Comparison of ENCODE assay signal across 16 cellular contexts in the genomic region with DNA sequence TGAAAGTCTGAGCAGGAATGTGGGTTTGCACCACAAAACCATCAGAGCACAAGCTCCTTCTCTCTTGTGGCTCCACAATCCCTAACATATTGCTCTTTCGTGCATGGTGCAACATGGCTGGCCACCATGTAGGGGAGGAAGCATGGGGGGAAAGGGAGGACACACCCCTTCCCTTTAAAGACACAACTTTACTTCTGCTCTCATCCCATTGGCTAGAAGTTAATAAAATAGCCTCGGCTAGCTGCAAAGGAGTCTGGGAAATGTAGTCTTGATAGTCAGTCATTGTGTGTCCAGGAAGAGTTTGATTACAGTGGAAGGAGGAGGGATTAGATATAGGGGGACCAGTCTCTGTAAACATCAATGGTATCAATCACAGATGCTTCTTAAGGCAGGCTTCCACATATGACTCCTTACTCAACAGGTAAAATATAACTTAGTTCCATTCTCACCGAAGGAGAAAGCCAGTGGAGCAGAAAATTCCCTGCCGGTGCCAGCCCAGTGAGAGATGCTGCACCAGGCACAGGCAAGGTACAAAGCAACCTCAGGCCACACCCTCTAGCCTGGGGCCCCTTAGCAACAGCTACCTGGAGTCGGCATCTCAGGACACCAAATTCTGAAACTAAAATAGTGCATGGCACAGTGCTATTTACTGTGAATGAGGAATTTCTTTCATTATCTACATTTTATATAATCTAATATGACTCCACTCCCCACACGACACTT.
A peak's percentile ranks its signal among the peaks of the same experiment; 100 is the strongest.
DNase-seq lines count a peak whose midpoint lies in the region; ATAC-seq and TF ChIP-seq lines count a peak whose summit lies in the region.
"Had no signal": no experiment of that assay in that cellular context is flagged by ENCODE, and none has a peak within 500 bp of the region (broad histone marks: within the 10 kb centered on the region; RNA-seq: fewer than 3 reads in every experiment).

No MANE protein-coding gene starts in this region.

- H3K27me3 ChIP-seq in mammary epithelial cell (ENCODE audit: insufficient read depth, low read length) = no peaks in the 10 kb centered on the region
- H3K27me3 ChIP-seq in CD4-positive, alpha-beta T cell (ENCODE audit: control insufficient read depth, insufficient read depth, low read length) = no peaks in the 10 kb centered on the region

- POLR2A ChIA-PET in CD4-positive, alpha-beta T cell (lab: Charles Lee) = no interaction called here

- dilution Hi-C loops in mammary epithelial cell (cut with HindIII; ENCODE audit: low sequenced_read_pairs) = loop anchor here (5.0 kb wide), 2 partner anchors 47 to 48 kb away; no protein-coding TSS in a partner anchor

- no peaks in the 10 kb centered on the region for H3K36me3 ChIP-seq in mammary epithelial cell (ENCODE audit: insufficient read depth, low read length)

- WGBS in mammary epithelial cell (ENCODE audit: low coverage, missing lambda C conversion rate) = 8% methylated on average over 6 of the region's 6 CpGs

- no peaks in the 10 kb centered on the region for H3K9me3 ChIP-seq in mammary epithelial cell (replicated peaks; ENCODE audit: insufficient read depth, low read length)
- H3K9me3 ChIP-seq in CD4-positive, alpha-beta T cell (ENCODE audit: control insufficient read depth, low read length) = no peaks in the 10 kb centered on the region

- H3K9ac ChIP-seq in mammary epithelial cell (ENCODE audit: insufficient read depth, low read length) = no peak overlapping the region

- H3K4me2 ChIP-seq in mammary epithelial cell (ENCODE audit: insufficient read depth, low read depth, low read length) = peak overlapping the region; percentile 56

- intact Hi-C loops in mammary epithelial cell (cut with micrococcal nuclease) = no loop called here
- intact Hi-C loops in CD4-positive, alpha-beta T cell (cut with DNase I, micrococcal nuclease) = no loop called here

- TF ChIP-seq CTCF in mammary epithelial cell (conservative IDR thresholded peaks at IDR 0.05 in 1 of 2, IDR thresholded peaks at IDR 0.05 in 1 of 2; ENCODE audit: extremely low read depth in 1 of 2, insufficient read depth in 1 of 2, low read depth in 1 of 2, low read length in 2 of 2) = no peak
- TF ChIP-seq CTCF in osteocyte (IDR thresholded peaks at IDR 0.05) = no peak
- TF ChIP-seq CTCF in CD4-positive, alpha-beta T cell (IDR thresholded peaks at IDR 0.05) = no peak

- ATAC-seq in CD4-positive, alpha-beta T cell (ENCODE audit: poor library complexity) = no peak
- ATAC-seq: stimulated activated naive B cell treated with anti-CD40 and anti-IgM and Interleukin-4, amounts not matched to agents 10 μg/mL and 1 μg/mL and 100 μg/mL, for 72 hours had no signal

- H3K4me1 Mint-ChIP-seq in osteocyte (ENCODE audit: unreplicated experiment) = no peaks in the 10 kb centered on the region
- no peaks in the 10 kb centered on the region for H3K4me1 Mint-ChIP-seq in CD4-positive, alpha-beta T cell (ENCODE audit: low read depth)
- H3K4me1 Mint-ChIP-seq: activated naive CD4-positive, alpha-beta T cell treated with anti-CD3 and anti-CD28 coated beads, Interleukin-2, amount 50 U/mL, for 24 hours; CD8-positive, alpha-beta memory T cell had no signal

- peaks cover 15% of the 10 kb centered on the region for H3K4me1 ChIP-seq in mammary epithelial cell (ENCODE audit: insufficient read depth, low read length)

- peak overlapping the region; percentile 73 for H2AFZ ChIP-seq in mammary epithelial cell (ENCODE audit: low read depth, low read length)

- H4K20me1 ChIP-seq in mammary epithelial cell (ENCODE audit: insufficient read depth, low read length) = no peaks in the 10 kb centered on the region

- CTCF ChIA-PET in mammary epithelial cell (lab: Charles Lee; ENCODE audit: low non-redundant PET) = no interaction called here
- CTCF ChIA-PET in CD4-positive, alpha-beta T cell (lab: Charles Lee) = no interaction called here

- DNase-seq in NCI-H2171 treated with DMSO at 0.1 percent for 48 hours (lab: John Stamatoyannopoulos, UW) (peak; percentile 1), NCI-H2171 (lab: John Stamatoyannopoulos, UW) (no peak), NCI-H748 (lab: John Stamatoyannopoulos, UW; ENCODE audit: unreplicated experiment) (peak; percentile 45), mammary epithelial cell (peak; percentile 39), osteocyte (ENCODE audit: extremely low spot score, unreplicated experiment) (peak; percentile 73), erythroblast (lab: John Stamatoyannopoulos, UW) (no peak)
- no peak for DNase-seq in CD4-positive, alpha-beta T cell
- no peak for DNase-seq in stimulated activated CD4-positive, alpha-beta T cell treated with anti-CD3 and anti-CD28 coated beads, Interleukin-1b, Interleukin-23, amount 100 ng/mL, for 48 hours
- DNase-seq: activated CD4-positive, CD25-positive, alpha-beta regulatory T cell treated with anti-CD3 and anti-CD28 coated beads, Interleukin-2, amount 50 U/mL, for 72 hours; activated CD8-positive, alpha-beta memory T cell treated with anti-CD3 and anti-CD28 coated beads, Interleukin-2, amount 50 U/mL, for 48 hours; CD8-positive, alpha-beta memory T cell; effector memory CD4-positive, alpha-beta T cell; Kasumi-1; NCI-H2107; stimulated activated naive B cell treated with anti-CD40 and anti-IgM and Interleukin-4, amounts not matched to agents 10 μg/mL and 1 μg/mL and 100 μg/mL, for 72 hours had no signal

- in situ Hi-C loops in mammary epithelial cell (cut with MboI; ENCODE audit: low sequenced_read_pairs in 2 of 2) = no loop called here

- no peaks in the 10 kb centered on the region for H3K79me2 ChIP-seq in mammary epithelial cell (ENCODE audit: insufficient read depth, low read length)

- H3K9me3 Mint-ChIP-seq in osteocyte (ENCODE audit: unreplicated experiment) = peaks cover 9% of the 10 kb centered on the region
- H3K9me3 Mint-ChIP-seq in CD4-positive, alpha-beta T cell = peaks cover 5% of the 10 kb centered on the region

- H3K27ac Mint-ChIP-seq in osteocyte (ENCODE audit: unreplicated experiment) = no peak overlapping the region
- H3K27ac Mint-ChIP-seq in CD4-positive, alpha-beta T cell = no peak overlapping the region
- H3K27ac Mint-ChIP-seq: CD8-positive, alpha-beta memory T cell; stimulated activated naive B cell treated with anti-CD40 and anti-IgM and Interleukin-4, amounts not matched to agents 10 μg/mL and 1 μg/mL and 100 μg/mL, for 72 hours had no signal

- H3K4me3 ChIP-seq in mammary epithelial cell (replicated peaks in 1 of 3; ENCODE audit: insufficient read depth in 1 of 3, low read depth in 2 of 3, low read length in 3 of 3) = peak overlapping the region in 1 of 3 experiments; percentile 11

- H3K27ac ChIP-seq in mammary epithelial cell (ENCODE audit: insufficient read depth, low read depth, low read length) = no peak overlapping the region
- H3K27ac ChIP-seq in CD4-positive, alpha-beta T cell (ENCODE audit: low read depth, low read length) = no peak overlapping the region

- no peaks in the 10 kb centered on the region for H3K36me3 Mint-ChIP-seq in osteocyte (ENCODE audit: unreplicated experiment)
- H3K36me3 Mint-ChIP-seq in CD4-positive, alpha-beta T cell (ENCODE audit: low read depth) = no peaks in the 10 kb centered on the region
- H3K36me3 Mint-ChIP-seq: activated naive CD4-positive, alpha-beta T cell treated with anti-CD3 and anti-CD28 coated beads, Interleukin-2, amount 50 U/mL, for 24 hours; stimulated activated naive B cell treated with anti-CD40 and anti-IgM and Interleukin-4, amounts not matched to agents 10 μg/mL and 1 μg/mL and 100 μg/mL, for 72 hours had no signal

- BruUV-seq in mammary epithelial cell (replicated peaks; lab: Mats Ljungman, UMichigan) = no TSS peak

- H3K27me3 Mint-ChIP-seq in osteocyte (ENCODE audit: unreplicated experiment) = peaks cover 30% of the 10 kb centered on the region
- peaks cover 30% of the 10 kb centered on the region for H3K27me3 Mint-ChIP-seq in CD4-positive, alpha-beta T cell

- TF ChIP-seq POLR2A in erythroblast (IDR thresholded peaks at IDR 0.05; ENCODE audit: low read length) = no peak

- no peak overlapping the region for H3K4me3 Mint-ChIP-seq in osteocyte (ENCODE audit: unreplicated experiment)
- H3K4me3 Mint-ChIP-seq in CD4-positive, alpha-beta T cell = no peak overlapping the region
- H3K4me3 Mint-ChIP-seq: activated naive CD4-positive, alpha-beta T cell treated with anti-CD3 and anti-CD28 coated beads, Interleukin-2, amount 50 U/mL, for 24 hours; CD8-positive, alpha-beta memory T cell; stimulated activated naive B cell treated with anti-CD40 and anti-IgM and Interleukin-4, amounts not matched to agents 10 μg/mL and 1 μg/mL and 100 μg/mL, for 72 hours had no signal

Comparison
In these comparisons a context has a peak if more than half of its experiments do, and no peak if none do; other contexts are left out.
1. DNase-seq: peak in NCI-H2171 treated with DMSO at 0.1 percent for 48 hours (single experiment), NCI-H748 (single experiment), mammary epithelial cell (single experiment) and osteocyte (single experiment); none in NCI-H2171 (single experiment), CD4-positive, alpha-beta T cell (0 of 10), stimulated activated CD4-positive, alpha-beta T cell treated with anti-CD3 and anti-CD28 coated beads, Interleukin-1b, Interleukin-23, amount 100 ng/mL, for 48 hours (single experiment) and erythroblast (0 of 2).